In the genomic region with DNA sequence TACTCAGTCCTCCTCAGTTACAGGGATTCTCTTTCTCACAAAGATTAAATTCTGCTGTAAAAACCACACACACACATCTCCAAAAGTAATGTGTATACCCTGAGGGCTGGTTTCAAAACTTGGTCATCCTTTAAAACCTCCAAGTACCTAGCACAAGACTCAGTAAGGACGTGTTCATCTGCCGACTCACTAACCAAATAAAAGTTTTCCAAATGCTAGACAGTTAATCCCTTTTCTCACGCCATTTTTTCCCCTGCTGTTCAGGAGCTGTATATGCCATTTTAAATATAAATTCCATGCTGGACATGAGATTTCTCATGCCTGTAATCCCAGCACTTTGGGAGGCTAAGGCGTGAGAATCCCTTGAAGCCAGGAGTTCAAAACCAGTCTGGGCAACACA, we compare ENCODE assay signal across 14 cellular contexts. TPM values are rescaled to one million over a fixed set of nuclear protein-coding genes. Genes with fewer than 3 reads are reported as not detected.
DNase-seq lines count a peak whose midpoint lies in the region; TF ChIP-seq lines count a peak whose summit lies in the region.
"Had no signal": no experiment of that assay in that cellular context is flagged by ENCODE, and none has a peak within 500 bp of the region (broad histone marks: within the 10 kb centered on the region; RNA-seq: fewer than 3 reads in every experiment).

No MANE protein-coding gene starts in this region.

- H3K9me3 ChIP-seq in HEK293 (ENCODE audit: control insufficient read depth, insufficient read depth, low read depth, low read length): no peaks in the 10 kb centered on the region
- no peaks in the 10 kb centered on the region for H3K9me3 ChIP-seq in ascending aorta
- H3K9me3 ChIP-seq: stomach had no signal

- H3K9me3 Mint-ChIP-seq in T-helper 2 cell treated with Interferon-gamma antibody and Interleukin-4, amounts not matched to agents 5 μg/mL and 100 μg/mL, for 36 hours: no peaks in the 10 kb centered on the region
- H3K9me3 Mint-ChIP-seq: activated naive CD4-positive, alpha-beta T cell treated with anti-CD3 and anti-CD28 coated beads, Interleukin-2, amount 50 U/mL, for 72 hours had no signal

- H3K36me3 ChIP-seq in HEK293 (ENCODE audit: control insufficient read depth in 2 of 2, insufficient read depth in 1 of 2, low read length in 2 of 2) (peaks cover 0 to 5% of the 10 kb centered on the region in 2 experiments; a peak in 1 of 3 replicates), ascending aorta (no peaks in the 10 kb centered on the region)
- H3K36me3 ChIP-seq: stomach had no signal

- intact Hi-C loops in ascending aorta (cut with DNase I): no loop called here

- TF ChIP-seq CTCF in AG09319 (IDR thresholded peaks at IDR 0.05; ENCODE audit: low read depth, low read length) (peak; percentile 4), HEK293 (tag by site-specific recombination; IDR thresholded peaks at IDR 0.05) (no peak), ascending aorta (IDR thresholded peaks at IDR 0.05) (no peak)

- DNase-seq in AG09319 (ENCODE audit: extremely low read depth, low read depth): no peak
- peak; percentile 40 for DNase-seq in amniotic epithelial cell (ENCODE audit: low read depth)
- DNase-seq in iris pigment epithelial cell (ENCODE audit: low read depth): peak; percentile 58
- no peak for DNase-seq in ascending aorta (ENCODE audit: low spot score in 2 of 2)
- DNase-seq in T-helper 2 cell treated with Interferon-gamma antibody and Interleukin-4, amounts not matched to agents 5 μg/mL and 100 μg/mL, for 36 hours (ENCODE audit: low spot score): no peak
- no peak for DNase-seq in caudate nucleus (lab: John Stamatoyannopoulos, UW)
- no peak for DNase-seq in LoVo (ENCODE audit: low spot score)
- DNase-seq: COR-L47, NCI-H345, posterior cingulate gyrus, Right ventricle myocardium superior, stomach had no signal

- POLR2A ChIA-PET in HEK293 (lab: Yijun Ruan, JAX): interaction anchor here (0.6 to 1.4 kb wide), 4 partner anchors 21 to 123 kb away, joined by 4 to 7 read pairs (median 4); a partner anchor contains a TSS

- H3K27ac Mint-ChIP-seq in T-helper 2 cell treated with Interferon-gamma antibody and Interleukin-4, amounts not matched to agents 5 μg/mL and 100 μg/mL, for 36 hours: no peak overlapping the region

- no peak overlapping the region; the same call in 1 of the 2 replicates for H3K27ac ChIP-seq in HEK293 (ENCODE audit: extremely low read depth, low read depth, low read length)
- no peak overlapping the region for H3K27ac ChIP-seq in ascending aorta
- H3K27ac ChIP-seq in caudate nucleus (ENCODE audit: low read depth, low read length): no peak overlapping the region
- H3K27ac ChIP-seq: stomach had no signal

- H3K36me3 Mint-ChIP-seq in T-helper 2 cell treated with Interferon-gamma antibody and Interleukin-4, amounts not matched to agents 5 μg/mL and 100 μg/mL, for 36 hours (ENCODE audit: low read depth): peaks cover 6% of the 10 kb centered on the region

- H3K4me1 ChIP-seq in HEK293 (ENCODE audit: control insufficient read depth, insufficient read depth, low read length): no peaks in the 10 kb centered on the region
- no peaks in the 10 kb centered on the region for H3K4me1 ChIP-seq in ascending aorta
- H3K4me1 ChIP-seq: stomach had no signal

- CTCF ChIA-PET in HEK293 (lab: Yijun Ruan, JAX): interaction anchor here (0.6 to 1.9 kb wide), 7 partner anchors 12 to 1631 kb away, joined by 3 to 21 read pairs (median 3); no protein-coding TSS in a partner anchor

- no peak overlapping the region for H3K4me3 ChIP-seq in HEK293 (ENCODE audit: low read depth, low read length)
- no peak overlapping the region for H3K4me3 ChIP-seq in ascending aorta
- H3K4me3 ChIP-seq: stomach had no signal

- H3K4me3 Mint-ChIP-seq in T-helper 2 cell treated with Interferon-gamma antibody and Interleukin-4, amounts not matched to agents 5 μg/mL and 100 μg/mL, for 36 hours: no peak overlapping the region

- no peaks in the 10 kb centered on the region for H3K27me3 Mint-ChIP-seq in T-helper 2 cell treated with Interferon-gamma antibody and Interleukin-4, amounts not matched to agents 5 μg/mL and 100 μg/mL, for 36 hours (ENCODE audit: low read depth)

- no peaks in the 10 kb centered on the region for H3K27me3 ChIP-seq in ascending aorta
- H3K27me3 ChIP-seq: stomach had no signal

- H3K4me1 Mint-ChIP-seq in T-helper 2 cell treated with Interferon-gamma antibody and Interleukin-4, amounts not matched to agents 5 μg/mL and 100 μg/mL, for 36 hours (ENCODE audit: low read depth): peaks cover 22% of the 10 kb centered on the region

TF ChIP-seq in HEK293, 187 proteins besides CTCF, POLR2A, EP300 and RAD21 (continues in another document):
- TF ChIP-seq, protein P1, sequence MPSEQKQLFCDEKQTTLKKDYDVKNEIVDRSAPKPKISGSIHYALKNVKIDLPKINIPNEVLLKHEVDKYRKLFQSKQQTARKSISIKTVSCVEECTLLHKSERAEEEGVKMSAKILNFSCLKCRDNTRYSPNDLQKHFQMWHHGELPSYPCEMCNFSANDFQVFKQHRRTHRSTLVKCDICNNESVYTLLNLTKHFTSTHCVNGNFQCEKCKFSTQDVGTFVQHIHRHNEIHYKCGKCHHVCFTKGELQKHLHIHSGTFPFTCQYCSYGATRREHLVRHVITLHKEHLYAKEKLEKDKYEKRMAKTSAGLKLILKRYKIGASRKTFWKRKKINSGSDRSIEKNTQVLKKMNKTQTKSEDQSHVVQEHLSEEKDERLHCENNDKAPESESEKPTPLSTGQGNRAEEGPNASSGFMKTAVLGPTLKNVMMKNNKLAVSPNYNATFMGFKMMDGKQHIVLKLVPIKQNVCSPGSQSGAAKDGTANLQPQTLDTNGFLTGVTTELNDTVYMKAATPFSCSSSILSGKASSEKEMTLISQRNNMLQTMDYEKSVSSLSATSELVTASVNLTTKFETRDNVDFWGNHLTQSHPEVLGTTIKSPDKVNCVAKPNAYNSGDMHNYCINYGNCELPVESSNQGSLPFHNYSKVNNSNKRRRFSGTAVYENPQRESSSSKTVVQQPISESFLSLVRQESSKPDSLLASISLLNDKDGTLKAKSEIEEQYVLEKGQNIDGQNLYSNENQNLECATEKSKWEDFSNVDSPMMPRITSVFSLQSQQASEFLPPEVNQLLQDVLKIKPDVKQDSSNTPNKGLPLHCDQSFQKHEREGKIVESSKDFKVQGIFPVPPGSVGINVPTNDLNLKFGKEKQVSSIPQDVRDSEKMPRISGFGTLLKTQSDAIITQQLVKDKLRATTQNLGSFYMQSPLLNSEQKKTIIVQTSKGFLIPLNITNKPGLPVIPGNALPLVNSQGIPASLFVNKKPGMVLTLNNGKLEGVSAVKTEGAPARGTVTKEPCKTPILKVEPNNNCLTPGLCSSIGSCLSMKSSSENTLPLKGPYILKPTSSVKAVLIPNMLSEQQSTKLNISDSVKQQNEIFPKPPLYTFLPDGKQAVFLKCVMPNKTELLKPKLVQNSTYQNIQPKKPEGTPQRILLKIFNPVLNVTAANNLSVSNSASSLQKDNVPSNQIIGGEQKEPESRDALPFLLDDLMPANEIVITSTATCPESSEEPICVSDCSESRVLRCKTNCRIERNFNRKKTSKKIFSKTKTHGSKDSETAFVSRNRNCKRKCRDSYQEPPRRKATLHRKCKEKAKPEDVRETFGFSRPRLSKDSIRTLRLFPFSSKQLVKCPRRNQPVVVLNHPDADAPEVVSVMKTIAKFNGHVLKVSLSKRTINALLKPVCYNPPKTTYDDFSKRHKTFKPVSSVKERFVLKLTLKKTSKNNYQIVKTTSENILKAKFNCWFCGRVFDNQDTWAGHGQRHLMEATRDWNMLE (tag by site-specific recombination; conservative IDR thresholded peaks at IDR 0.05; ENCODE audit: low read depth): 0 out of 2 replicates have a peak, but pooled peaks have one; percentile 22
- TF ChIP-seq ZNF654 (tag by site-specific recombination; IDR thresholded peaks at IDR 0.05; ENCODE audit: low read depth) (no peak), ZNF19 (tag by site-specific recombination; IDR thresholded peaks at IDR 0.05; ENCODE audit: low read depth) (no peak)
- TF ChIP-seq, protein P2, sequence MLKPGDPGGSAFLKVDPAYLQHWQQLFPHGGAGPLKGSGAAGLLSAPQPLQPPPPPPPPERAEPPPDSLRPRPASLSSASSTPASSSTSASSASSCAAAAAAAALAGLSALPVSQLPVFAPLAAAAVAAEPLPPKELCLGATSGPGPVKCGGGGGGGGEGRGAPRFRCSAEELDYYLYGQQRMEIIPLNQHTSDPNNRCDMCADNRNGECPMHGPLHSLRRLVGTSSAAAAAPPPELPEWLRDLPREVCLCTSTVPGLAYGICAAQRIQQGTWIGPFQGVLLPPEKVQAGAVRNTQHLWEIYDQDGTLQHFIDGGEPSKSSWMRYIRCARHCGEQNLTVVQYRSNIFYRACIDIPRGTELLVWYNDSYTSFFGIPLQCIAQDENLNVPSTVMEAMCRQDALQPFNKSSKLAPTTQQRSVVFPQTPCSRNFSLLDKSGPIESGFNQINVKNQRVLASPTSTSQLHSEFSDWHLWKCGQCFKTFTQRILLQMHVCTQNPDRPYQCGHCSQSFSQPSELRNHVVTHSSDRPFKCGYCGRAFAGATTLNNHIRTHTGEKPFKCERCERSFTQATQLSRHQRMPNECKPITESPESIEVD (tag by site-specific recombination; IDR thresholded peaks at IDR 0.05): peak; percentile 82
- TF ChIP-seq, protein P3, sequence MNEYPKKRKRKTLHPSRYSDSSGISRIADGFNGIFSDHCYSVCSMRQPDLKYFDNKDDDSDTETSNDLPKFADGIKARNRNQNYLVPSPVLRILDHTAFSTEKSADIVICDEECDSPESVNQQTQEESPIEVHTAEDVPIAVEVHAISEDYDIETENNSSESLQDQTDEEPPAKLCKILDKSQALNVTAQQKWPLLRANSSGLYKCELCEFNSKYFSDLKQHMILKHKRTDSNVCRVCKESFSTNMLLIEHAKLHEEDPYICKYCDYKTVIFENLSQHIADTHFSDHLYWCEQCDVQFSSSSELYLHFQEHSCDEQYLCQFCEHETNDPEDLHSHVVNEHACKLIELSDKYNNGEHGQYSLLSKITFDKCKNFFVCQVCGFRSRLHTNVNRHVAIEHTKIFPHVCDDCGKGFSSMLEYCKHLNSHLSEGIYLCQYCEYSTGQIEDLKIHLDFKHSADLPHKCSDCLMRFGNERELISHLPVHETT (tag by site-specific recombination; IDR thresholded peaks at IDR 0.05): peak; percentile 70; the same call in 1 of the 2 replicates

RNA-seq across cellular contexts. Expression of a gene that starts 3.9 kb away (rescaled TPM):
- 349 TPM for total RNA-seq in ascending aorta

RNA-seq across cellular contexts. Expression of a gene that starts 35.9 kb away (rescaled TPM):
- total RNA-seq in ascending aorta: 6.6 TPM

Comparison
In these comparisons a context has a peak if more than half of its experiments do, and no peak if none do; other contexts are left out.
1. DNase-seq: peak in amniotic epithelial cell (single experiment) and iris pigment epithelial cell (single experiment); none in AG09319 (single experiment), ascending aorta (0 of 2), T-helper 2 cell treated with Interferon-gamma antibody and Interleukin-4, amounts not matched to agents 5 μg/mL and 100 μg/mL, for 36 hours (single experiment), caudate nucleus (0 of 61) and LoVo (single experiment).